Comparison of ENCODE assay signal across 8 cellular contexts in genomic region chr3:15241341-15241740, GRCh38. TPM values are rescaled to one million over a fixed set of nuclear protein-coding genes. Genes with fewer than 3 reads are reported as not detected.
DNase-seq lines count a peak whose midpoint lies in the region; ATAC-seq and TF ChIP-seq lines count a peak whose summit lies in the region.

No MANE protein-coding gene starts in this region.

- TF ChIP-seq CTCF in type B pancreatic cell (conservative IDR thresholded peaks at IDR 0.05) (peak; percentile 46), omental fat pad (IDR thresholded peaks at IDR 0.05) (no peak)

- H3K4me3 Mint-ChIP-seq in activated T-cell treated with anti-CD3 and anti-CD28 coated beads, Interleukin-2, amount 50 U/mL, for 72 hours: no peak overlapping the region
- H3K4me3 Mint-ChIP-seq in immature natural killer cell (no peak overlapping the region), type B pancreatic cell (no peak overlapping the region)

- H3K9me3 Mint-ChIP-seq in activated T-cell treated with anti-CD3 and anti-CD28 coated beads, Interleukin-2, amount 50 U/mL, for 72 hours: no peaks in the 10 kb centered on the region
- H3K9me3 Mint-ChIP-seq in immature natural killer cell (no peaks in the 10 kb centered on the region), type B pancreatic cell (no peaks in the 10 kb centered on the region)

- H3K27ac Mint-ChIP-seq in activated T-cell treated with anti-CD3 and anti-CD28 coated beads, Interleukin-2, amount 50 U/mL, for 72 hours: no peak overlapping the region
- H3K27ac Mint-ChIP-seq in immature natural killer cell: peak overlapping the region in 2 of 6 donors; percentile 12 to 34
- H3K27ac Mint-ChIP-seq in type B pancreatic cell: no peak overlapping the region

- H3K36me3 Mint-ChIP-seq in activated T-cell treated with anti-CD3 and anti-CD28 coated beads, Interleukin-2, amount 50 U/mL, for 72 hours (ENCODE audit: insufficient read depth in 2 of 2): peaks cover 8 to 15% of the 10 kb centered on the region in 2 donors
- peaks cover 6 to 37% (median 8%) of the 10 kb centered on the region in 3 donors for H3K36me3 Mint-ChIP-seq in immature natural killer cell
- peaks cover 16% of the 10 kb centered on the region for H3K36me3 Mint-ChIP-seq in type B pancreatic cell

- peaks cover 10% of the 10 kb centered on the region for H3K4me1 Mint-ChIP-seq in activated T-cell treated with anti-CD3 and anti-CD28 coated beads, Interleukin-2, amount 50 U/mL, for 72 hours (ENCODE audit: low read depth)
- peaks cover 6 to 19% of the 10 kb centered on the region in 2 donors for H3K4me1 Mint-ChIP-seq in immature natural killer cell
- no peaks in the 10 kb centered on the region for H3K4me1 Mint-ChIP-seq in type B pancreatic cell (ENCODE audit: unreplicated experiment)

- DNase-seq in GDM1 (lab: John Stamatoyannopoulos, UW): peak; percentile 1
- peak; percentile 6 for DNase-seq in M059J (ENCODE audit: low read depth)
- peak; percentile 28 to 54 for DNase-seq in activated T-cell treated with anti-CD3 and anti-CD28 coated beads, Interleukin-2, amount 50 U/mL, for 72 hours
- DNase-seq in immature natural killer cell: peak; percentile 35 to 56 (median 47)
- no peak for DNase-seq in type B pancreatic cell (ENCODE audit: extremely low spot score, unreplicated experiment)
- no peak for DNase-seq in GM19238 (ENCODE audit: insufficient read length, low spot score)
- DNase-seq in omental fat pad (ENCODE audit: low spot score): no peak

- ATAC-seq in activated T-cell treated with anti-CD3 and anti-CD28 coated beads, Interleukin-2, amount 50 U/mL, for 72 hours (replicated peaks in 1 of 2): peak; percentile 49 to 53
- ATAC-seq in GM21360 (IDR thresholded peaks at IDR 0.05; ENCODE audit: unreplicated experiment) (no peak), omental fat pad (ENCODE audit: low FRiP score) (no peak)

- H3K27me3 Mint-ChIP-seq in activated T-cell treated with anti-CD3 and anti-CD28 coated beads, Interleukin-2, amount 50 U/mL, for 72 hours (ENCODE audit: low read depth): no peaks in the 10 kb centered on the region
- H3K27me3 Mint-ChIP-seq in immature natural killer cell (ENCODE audit: low read depth in 3 of 3): no peaks in the 10 kb centered on the region
- no peaks in the 10 kb centered on the region for H3K27me3 Mint-ChIP-seq in type B pancreatic cell

RNA-seq across cellular contexts. Expression of gene CAPN7, which starts 35.3 kb away (rescaled TPM):
- total RNA-seq in M059J (2014; rRNA removed; shearing (Covaris generic)): 13.1 and 21.0 TPM in 2 replicates
- 10 to 100 TPM; 26.9 to 29.6 TPM for total RNA-seq in activated T-cell treated with anti-CD3 and anti-CD28 coated beads, Interleukin-2, amount 50 U/mL, for 72 hours
- polyA plus RNA-seq in immature natural killer cell: 10 to 100 TPM in 2 of 3 donors, 1 to 10 TPM in 1; 4.1 to 25.7 (median 19.4) TPM
- total RNA-seq in type B pancreatic cell (ENCODE audit: low replicate concordance): 37.9 and 41.9 TPM in 2 replicates
- 10 to 100 TPM; 41.8 to 49.5 (median 43.9) TPM for total RNA-seq in omental fat pad

Comparison
In these comparisons a context has a peak if more than half of its experiments do, and no peak if none do; other contexts are left out.
1. DNase-seq: peak in GDM1 (single experiment), M059J (single experiment), activated T-cell treated with anti-CD3 and anti-CD28 coated beads, Interleukin-2, amount 50 U/mL, for 72 hours (2 of 2) and immature natural killer cell (3 of 3); none in type B pancreatic cell (single experiment), GM19238 (single experiment) and omental fat pad (single experiment).
2. ATAC-seq: peak in activated T-cell treated with anti-CD3 and anti-CD28 coated beads, Interleukin-2, amount 50 U/mL, for 72 hours (2 of 2); none in GM21360 (single experiment) and omental fat pad (single experiment).